In the genomic region with DNA sequence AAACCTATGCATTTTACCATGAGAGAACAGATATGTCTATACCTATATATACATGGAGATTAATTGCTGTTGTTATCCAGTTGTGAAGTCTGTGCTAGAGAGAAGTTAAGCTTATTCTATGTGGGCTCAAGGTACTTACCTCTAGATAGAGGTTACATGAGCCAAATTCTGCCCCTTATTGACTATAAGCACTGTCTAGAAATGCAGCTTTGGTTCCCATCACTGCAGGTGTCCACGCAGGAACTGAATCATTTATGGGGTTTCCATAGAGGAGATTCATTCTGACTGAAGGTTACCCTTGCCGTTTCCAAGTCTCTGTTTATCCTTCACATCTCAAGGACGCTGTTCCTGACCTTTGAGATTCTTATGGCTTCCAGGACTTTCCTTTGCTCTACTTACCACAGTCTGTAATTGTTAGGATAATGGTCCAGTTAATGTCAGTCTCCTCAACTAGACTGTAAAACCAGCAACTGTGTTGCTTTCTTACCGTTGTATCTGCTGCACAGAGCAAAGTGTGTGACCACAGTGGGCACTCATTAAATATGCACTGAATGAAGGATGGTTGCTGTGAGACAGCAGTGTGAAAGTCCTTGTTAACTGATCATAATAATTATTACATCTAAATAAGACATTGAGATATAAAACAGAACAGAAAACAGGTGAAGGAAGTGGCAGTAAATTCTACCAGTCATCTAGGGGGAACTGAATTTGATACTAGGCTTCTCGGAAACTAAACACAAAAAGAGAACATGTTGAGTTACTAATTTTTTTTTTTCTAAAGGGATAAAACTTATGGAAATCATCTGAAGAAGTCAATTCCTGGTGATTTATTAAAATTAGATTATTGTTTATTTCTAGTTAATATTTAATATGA, we compare ENCODE assay signal across 31 cellular contexts. TPM values are rescaled to one million over a fixed set of nuclear protein-coding genes. Genes with fewer than 3 reads are reported as not detected.
DNase-seq lines count a peak whose midpoint lies in the region; ATAC-seq and TF ChIP-seq lines count a peak whose summit lies in the region.
"Had no signal": no experiment of that assay in that cellular context is flagged by ENCODE, and none has a peak within 500 bp of the region (broad histone marks: within the 10 kb centered on the region; RNA-seq: fewer than 3 reads in every experiment).

No MANE protein-coding gene starts in this region.

- H3K4me1 Mint-ChIP-seq in activated CD8-positive, alpha-beta T cell treated with anti-CD3 and anti-CD28 coated beads for 36 hours (ENCODE audit: low read depth) = peaks cover 18% of the 10 kb centered on the region
- H3K4me1 Mint-ChIP-seq in activated CD8-positive, alpha-beta T cell treated with anti-CD3 and anti-CD28 coated beads, Interleukin-2, amount 10 ng/mL, durations not matched to agents 7 days and 5 days (ENCODE audit: low read depth) = peaks cover 20% of the 10 kb centered on the region

- no peaks in the 10 kb centered on the region for H3K9me2 ChIP-seq in Karpas-422 (replicated peaks; ENCODE audit: insufficient read depth, low read length)

- H3K9me3 ChIP-seq in Karpas-422 (ENCODE audit: low read length) (no peaks in the 10 kb centered on the region), OCI-LY3 (ENCODE audit: insufficient read depth, low read length) (no peaks in the 10 kb centered on the region), trophoblast cell (ENCODE audit: insufficient read depth, low read depth, low read length) (no peaks in the 10 kb centered on the region), spleen (no peaks in the 10 kb centered on the region)
- H3K9me3 ChIP-seq: BE2C, suprapubic skin had no signal

- no peak overlapping the region for H3K14ac ChIP-seq in trophoblast cell (ENCODE audit: low read length)

- H4K20me1 ChIP-seq in Karpas-422 (ENCODE audit: insufficient read depth, low read depth, low read length) (no peaks in the 10 kb centered on the region), OCI-LY3 (ENCODE audit: insufficient read depth, low read length) (no peaks in the 10 kb centered on the region)

- no peak for TF ChIP-seq CTCF in activated CD8-positive, alpha-beta T cell treated with anti-CD3 and anti-CD28 coated beads for 36 hours (IDR thresholded peaks at IDR 0.05)
- no peak for TF ChIP-seq CTCF in OCI-LY3 (IDR thresholded peaks at IDR 0.05; ENCODE audit: low read depth, low read length)
- TF ChIP-seq CTCF in spleen (IDR thresholded peaks at IDR 0.05 in 8 of 11, conservative IDR thresholded peaks at IDR 0.05 in 3 of 11) = no peak

- no CpG with 5 or more reads among the region's 5 CpGs for WGBS in trophoblast cell (ENCODE audit: extremely low coverage, insufficient coverage, insufficient read length)
- WGBS in spleen, 5 donors = 48 to 55% (median 52%) methylated on average over 5 of the region's 5 CpGs

- peak overlapping the region; percentile 14; the same call in 1 of the 2 replicates for H2AFZ ChIP-seq in Karpas-422 (ENCODE audit: low read length)
- peak overlapping the region; percentile 35; the same call in 1 of the 2 replicates for H2AFZ ChIP-seq in OCI-LY3 (ENCODE audit: low read depth, low read length)
- no peak overlapping the region for H2AFZ ChIP-seq in trophoblast cell (ENCODE audit: insufficient read depth, low read length, poor library complexity)

- peak; percentile 73 for ATAC-seq in activated CD8-positive, alpha-beta T cell treated with anti-CD3 and anti-CD28 coated beads for 36 hours
- no peak for ATAC-seq in activated CD8-positive, alpha-beta T cell treated with anti-CD3 and anti-CD28 coated beads, Interleukin-2, amount 10 ng/mL, durations not matched to agents 7 days and 5 days
- ATAC-seq: HepG2; left ventricle myocardium superior; naive thymus-derived CD4-positive, alpha-beta T cell; T-cell had no signal

- peaks cover 4% of the 10 kb centered on the region for H3K79me1 ChIP-seq in trophoblast cell (ENCODE audit: low read length)

- no peak overlapping the region for H4K8ac ChIP-seq in trophoblast cell (ENCODE audit: low read depth, low read length)

- H3K4me1 ChIP-seq in Karpas-422 (ENCODE audit: low read length) (peaks cover 2% of the 10 kb centered on the region; the same call in 1 of the 2 replicates), OCI-LY3 (ENCODE audit: low read length) (peaks cover 27% of the 10 kb centered on the region), trophoblast cell (ENCODE audit: control insufficient read depth in 1 of 2, insufficient read depth in 2 of 2, low read length in 2 of 2) (no peaks in the 10 kb centered on the region), spleen (peaks cover 0 to 18% (median 0%) of the 10 kb centered on the region in 6 donors)
- H3K4me1 ChIP-seq: BE2C, SJSA1 had no signal

- H4K91ac ChIP-seq in trophoblast cell (ENCODE audit: low read depth, low read length) = no peak overlapping the region

- H3K9me3 Mint-ChIP-seq in activated CD8-positive, alpha-beta T cell treated with anti-CD3 and anti-CD28 coated beads for 36 hours = no peaks in the 10 kb centered on the region
- no peaks in the 10 kb centered on the region for H3K9me3 Mint-ChIP-seq in activated CD8-positive, alpha-beta T cell treated with anti-CD3 and anti-CD28 coated beads, Interleukin-2, amount 10 ng/mL, durations not matched to agents 7 days and 5 days (ENCODE audit: insufficient read depth)
- H3K9me3 Mint-ChIP-seq: mesothelial cell of epicardium, T-cell had no signal

- H3K36me3 ChIP-seq in Karpas-422 (ENCODE audit: insufficient read depth, low read length) = no peaks in the 10 kb centered on the region
- no peaks in the 10 kb centered on the region for H3K36me3 ChIP-seq in OCI-LY3 (replicated peaks; ENCODE audit: low read depth, low read length)
- H3K36me3 ChIP-seq in trophoblast cell (ENCODE audit: control insufficient read depth in 1 of 2, insufficient read depth in 2 of 2, low read length in 2 of 2) = no peaks in the 10 kb centered on the region
- no peaks in the 10 kb centered on the region for H3K36me3 ChIP-seq in spleen
- H3K36me3 ChIP-seq: BE2C, SJSA1, suprapubic skin had no signal

- H3K79me2 ChIP-seq in Karpas-422 (ENCODE audit: low read length) (no peaks in the 10 kb centered on the region), OCI-LY3 (ENCODE audit: low read length) (no peaks in the 10 kb centered on the region), trophoblast cell (ENCODE audit: control insufficient read depth, insufficient read depth, low read length, poor library complexity) (no peaks in the 10 kb centered on the region)

- CTCF ChIA-PET in activated CD8-positive, alpha-beta T cell treated with anti-CD3 and anti-CD28 coated beads for 36 hours (lab: Charles Lee) = interaction anchor here (0.9 to 1.3 kb wide), 3 partner anchors 8 to 48 kb away, joined by 3 read pairs; no protein-coding TSS in a partner anchor
- CTCF ChIA-PET in activated CD8-positive, alpha-beta T cell treated with anti-CD3 and anti-CD28 coated beads, Interleukin-2, amount 10 ng/mL, durations not matched to agents 7 days and 5 days (lab: Charles Lee) = interaction anchor here (1.0 to 1.9 kb wide), 4 partner anchors 10 to 40 kb away, joined by 3 to 8 read pairs (median 4); no protein-coding TSS in a partner anchor

- H3K9ac ChIP-seq in Karpas-422 (ENCODE audit: low read length) = no peak overlapping the region
- peak overlapping the region; percentile 44 for H3K9ac ChIP-seq in OCI-LY3 (ENCODE audit: low read length)
- H3K9ac ChIP-seq in trophoblast cell (ENCODE audit: low read length) = no peak overlapping the region

- H2BK5ac ChIP-seq in trophoblast cell (ENCODE audit: low read depth, low read length, poor library complexity) = no peak overlapping the region

- no peak overlapping the region for H3K4me2 ChIP-seq in Karpas-422 (ENCODE audit: low read depth, low read length, poor library complexity, severe bottlenecking)
- peak overlapping the region; percentile 74 for H3K4me2 ChIP-seq in OCI-LY3 (ENCODE audit: low read length)
- no peak overlapping the region for H3K4me2 ChIP-seq in trophoblast cell (ENCODE audit: low read length)

- H3K4ac ChIP-seq in trophoblast cell (ENCODE audit: low read depth, low read length) = no peak overlapping the region

- H3K27me3 ChIP-seq in Karpas-422 (ENCODE audit: low read length) (no peaks in the 10 kb centered on the region), OCI-LY3 (ENCODE audit: low read depth, low read length) (0 out of 2 replicates have a peak, but pooled peaks cover 2% of the 10 kb centered on the region), trophoblast cell (ENCODE audit: insufficient read depth, low read length) (no peaks in the 10 kb centered on the region), spleen (replicated peaks in 1 of 7) (no peaks in the 10 kb centered on the region)
- H3K27me3 ChIP-seq: BE2C, SJSA1, suprapubic skin had no signal

- no peak overlapping the region for H3K18ac ChIP-seq in trophoblast cell (ENCODE audit: low read length)

- no peaks in the 10 kb centered on the region for H3K36me3 Mint-ChIP-seq in activated CD8-positive, alpha-beta T cell treated with anti-CD3 and anti-CD28 coated beads for 36 hours (ENCODE audit: low read depth)
- peaks cover 29% of the 10 kb centered on the region for H3K36me3 Mint-ChIP-seq in activated CD8-positive, alpha-beta T cell treated with anti-CD3 and anti-CD28 coated beads, Interleukin-2, amount 10 ng/mL, durations not matched to agents 7 days and 5 days (ENCODE audit: low read depth)
- H3K36me3 Mint-ChIP-seq: mesothelial cell of epicardium, T-cell had no signal

- no peak overlapping the region for H2BK120ac ChIP-seq in trophoblast cell (ENCODE audit: insufficient read depth, low read length, poor library complexity)

- no peak for DNase-seq in activated CD8-positive, alpha-beta T cell treated with anti-CD3 and anti-CD28 coated beads for 36 hours
- no peak for DNase-seq in activated CD8-positive, alpha-beta T cell treated with anti-CD3 and anti-CD28 coated beads, Interleukin-2, amount 10 ng/mL, durations not matched to agents 7 days and 5 days
- DNase-seq in Karpas-422 = no peak
- DNase-seq in trophoblast cell = no peak
- no peak for DNase-seq in DMS 273 treated with DMSO at 0.1 percent for 48 hours (lab: John Stamatoyannopoulos, UW)
- no peak for DNase-seq in NCI-H1417 treated with DMSO at 0.1 percent for 48 hours (lab: John Stamatoyannopoulos, UW)
- no peak for DNase-seq in spleen
- DNase-seq: activated CD4-positive, alpha-beta T cell treated with anti-CD3 and anti-CD28 coated beads for 4 hours; activated naive CD8-positive, alpha-beta T cell treated with anti-CD3 and anti-CD28 coated beads, Interleukin-2, amount 10 ng/mL, durations not matched to agents 7 days and 5 days; BE2C; DMS53; effector memory CD4-positive, alpha-beta T cell; GDM1; glutamatergic neuron; islet precursor cell; Kasumi-1; left ventricle myocardium superior; naive thymus-derived CD4-positive, alpha-beta T cell; NCI-H1092; NCI-H187; NCI-H2171 treated with DMSO at 0.1 percent for 48 hours; NCI-H524 treated with DMSO at 0.1 percent for 48 hours; NK-92 treated with Interleukin-12 subunit alpha and Interleukin-12 subunit beta, amount 100 ng/mL, for 24 hours; RPMI8226; T-cell had no signal

- H3K27me3 Mint-ChIP-seq in activated CD8-positive, alpha-beta T cell treated with anti-CD3 and anti-CD28 coated beads for 36 hours = peaks cover 6% of the 10 kb centered on the region
- no peaks in the 10 kb centered on the region for H3K27me3 Mint-ChIP-seq in activated CD8-positive, alpha-beta T cell treated with anti-CD3 and anti-CD28 coated beads, Interleukin-2, amount 10 ng/mL, durations not matched to agents 7 days and 5 days (ENCODE audit: low read depth)
- H3K27me3 Mint-ChIP-seq: activated naive CD8-positive, alpha-beta T cell treated with anti-CD3 and anti-CD28 coated beads, Interleukin-2, amount 10 ng/mL, durations not matched to agents 7 days and 5 days; naive thymus-derived CD4-positive, alpha-beta T cell; T-cell had no signal

- intact Hi-C loops in activated CD8-positive, alpha-beta T cell treated with anti-CD3 and anti-CD28 coated beads for 36 hours (cut with micrococcal nuclease) = no loop called here
- intact Hi-C loops in spleen (cut with DNase I; ENCODE audit: low total_unique reads) = no loop called here

- TF ChIP-seq POLR2A in spleen (IDR thresholded peaks at IDR 0.05) = no peak

- H2BK12ac ChIP-seq in trophoblast cell (ENCODE audit: low read length) = no peak overlapping the region

- H4K12ac ChIP-seq in trophoblast cell (ENCODE audit: low read depth, low read length) = no peak overlapping the region

- H3K27ac Mint-ChIP-seq in activated CD8-positive, alpha-beta T cell treated with anti-CD3 and anti-CD28 coated beads for 36 hours = no peak overlapping the region
- H3K27ac Mint-ChIP-seq in activated CD8-positive, alpha-beta T cell treated with anti-CD3 and anti-CD28 coated beads, Interleukin-2, amount 10 ng/mL, durations not matched to agents 7 days and 5 days = no peak overlapping the region
- H3K27ac Mint-ChIP-seq: activated naive CD8-positive, alpha-beta T cell treated with anti-CD3 and anti-CD28 coated beads, Interleukin-2, amount 10 ng/mL, durations not matched to agents 7 days and 5 days; mesothelial cell of epicardium; T-cell had no signal

- peak overlapping the region; percentile 42 for H3K23ac ChIP-seq in trophoblast cell (ENCODE audit: low read length)

- POLR2A ChIA-PET in activated CD8-positive, alpha-beta T cell treated with anti-CD3 and anti-CD28 coated beads for 36 hours (lab: Charles Lee) = interaction anchor here (0.8 to 1.2 kb wide), 2 partner anchors 9 to 11 kb away, joined by 4 to 5 read pairs; no protein-coding TSS in a partner anchor
- POLR2A ChIA-PET in activated CD8-positive, alpha-beta T cell treated with anti-CD3 and anti-CD28 coated beads, Interleukin-2, amount 10 ng/mL, durations not matched to agents 7 days and 5 days (lab: Charles Lee) = no interaction called here

- no peak overlapping the region for H3K4me3 Mint-ChIP-seq in activated CD8-positive, alpha-beta T cell treated with anti-CD3 and anti-CD28 coated beads for 36 hours
- no peak overlapping the region for H3K4me3 Mint-ChIP-seq in activated CD8-positive, alpha-beta T cell treated with anti-CD3 and anti-CD28 coated beads, Interleukin-2, amount 10 ng/mL, durations not matched to agents 7 days and 5 days
- H3K4me3 Mint-ChIP-seq: activated naive CD8-positive, alpha-beta T cell treated with anti-CD3 and anti-CD28 coated beads, Interleukin-2, amount 10 ng/mL, durations not matched to agents 7 days and 5 days; mesothelial cell of epicardium; naive thymus-derived CD4-positive, alpha-beta T cell; T-cell had no signal

- H3K4me3 ChIP-seq in Karpas-422 (ENCODE audit: low read length) (no peak overlapping the region), OCI-LY3 (ENCODE audit: low read length) (peak overlapping the region; percentile 42), trophoblast cell (ENCODE audit: low read depth, low read length) (no peak overlapping the region), spleen (no peak overlapping the region)
- H3K4me3 ChIP-seq: coronary artery, SJSA1, suprapubic skin had no signal

- H3K27ac ChIP-seq in Karpas-422 (ENCODE audit: low read length) (no peak overlapping the region), OCI-LY3 (ENCODE audit: low read length) (peak overlapping the region; percentile 63), trophoblast cell (ENCODE audit: low read depth, low read length) (no peak overlapping the region), spleen (peak overlapping the region in 4 of 8 donors; percentile 58 to 71 (median 66))
- H3K27ac ChIP-seq: coronary artery, SJSA1, suprapubic skin had no signal

- H2AK5ac ChIP-seq in trophoblast cell (ENCODE audit: low read length) = no peak overlapping the region

RNA-seq across cellular contexts. Expression of a gene that starts 44.0 kb away (rescaled TPM):
- total RNA-seq in activated CD8-positive, alpha-beta T cell treated with anti-CD3 and anti-CD28 coated beads for 36 hours = 10 to 100 TPM; 13.7 to 14.0 TPM
- total RNA-seq in activated CD8-positive, alpha-beta T cell treated with anti-CD3 and anti-CD28 coated beads, Interleukin-2, amount 10 ng/mL, durations not matched to agents 7 days and 5 days = 10 to 100 TPM; 11.8 to 12.6 TPM
- 488 and 569 TPM in 2 replicates for total RNA-seq in Karpas-422 (2014; rRNA removed; shearing (Covaris generic); ENCODE audit: low replicate concordance)
- 17.5 and 18.7 TPM in 2 replicates for polyA plus RNA-seq in trophoblast cell (2013)
- total RNA-seq in spleen = 100 to 1,000 TPM in 6 of 7 donors, 10 to 100 TPM in 1; 84.4 to 444 (median 168) TPM
- polyA plus RNA-seq in spleen = 10 to 100 TPM in 2 of 3 donors, 1 to 10 TPM in 1; 9.5 to 13.9 (median 12.0) TPM

Comparison
In these comparisons a context has a peak if more than half of its experiments do, and no peak if none do; other contexts are left out.
1. RNA of a gene that starts 44.0 kb away (total RNA-seq): 488 to 569 TPM in Karpas-422 and 84.4 to 444 TPM in spleen; 13.7 to 14.0 TPM in activated CD8-positive, alpha-beta T cell treated with anti-CD3 and anti-CD28 coated beads for 36 hours and 11.8 to 12.6 TPM in activated CD8-positive, alpha-beta T cell treated with anti-CD3 and anti-CD28 coated beads, Interleukin-2, amount 10 ng/mL, durations not matched to agents 7 days and 5 days; every median in the first group is over 4 times any median in the second.